ENCODE assay signal across 9 cellular contexts in the genomic region with DNA sequence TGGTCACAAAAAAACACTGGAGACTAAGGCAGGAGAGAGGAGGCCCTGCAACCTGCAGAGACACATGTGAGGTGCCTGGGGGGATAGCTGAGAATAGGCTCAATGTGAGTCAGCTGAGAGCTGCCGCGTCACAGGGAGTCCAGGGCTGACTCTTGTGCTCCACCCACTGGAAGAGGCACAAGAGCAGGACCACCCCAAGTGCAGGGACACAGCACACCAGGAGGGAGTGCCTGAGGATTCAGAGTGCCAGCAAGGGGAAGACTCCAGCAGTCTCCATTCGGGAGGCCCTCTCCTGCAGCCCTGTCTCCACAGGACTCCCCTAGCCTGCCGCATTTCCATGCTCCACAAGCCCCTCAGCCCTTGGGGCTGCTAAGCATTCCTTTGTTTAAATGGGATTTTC.
DNase-seq lines count a peak whose midpoint lies in the region; FAIRE-seq and TF ChIP-seq lines count a peak whose summit lies in the region.
"Had no signal": no experiment of that assay in that cellular context is flagged by ENCODE, and none has a peak within 500 bp of the region (broad histone marks: within the 10 kb centered on the region; RNA-seq: fewer than 3 reads in every experiment).

No MANE protein-coding gene starts in this region.

- peaks cover 14% of the 10 kb centered on the region for H3K36me3 Mint-ChIP-seq in activated naive CD4-positive, alpha-beta T cell treated with anti-CD3 and anti-CD28 coated beads, Interleukin-2, amount 50 U/mL, for 24 hours

- peak overlapping the region; percentile 63 for H3K27ac Mint-ChIP-seq in activated naive CD4-positive, alpha-beta T cell treated with anti-CD3 and anti-CD28 coated beads, Interleukin-2, amount 50 U/mL, for 24 hours

- H3K4me3 Mint-ChIP-seq in activated naive CD4-positive, alpha-beta T cell treated with anti-CD3 and anti-CD28 coated beads, Interleukin-2, amount 50 U/mL, for 24 hours, result no peak overlapping the region

- H3K4me1 Mint-ChIP-seq in activated naive CD4-positive, alpha-beta T cell treated with anti-CD3 and anti-CD28 coated beads, Interleukin-2, amount 50 U/mL, for 24 hours, result peaks cover 39% of the 10 kb centered on the region

- H3K27me3 ChIP-seq in keratinocyte (ENCODE audit: control insufficient read depth, extremely low read depth, insufficient read depth, low read length), result no peaks in the 10 kb centered on the region
- H3K27me3 ChIP-seq in esophagus squamous epithelium, result no peaks in the 10 kb centered on the region

- H3K9me3 ChIP-seq in keratinocyte (ENCODE audit: control insufficient read depth, low read depth, low read length) (no peaks in the 10 kb centered on the region), esophagus squamous epithelium (no peaks in the 10 kb centered on the region)

- TF ChIP-seq CTCF in AG10803 (conservative IDR thresholded peaks at IDR 0.05; ENCODE audit: low read length), result no peak; the same call in 1 of the 2 replicates
- TF ChIP-seq CTCF in keratinocyte (optimal IDR thresholded peaks at IDR 0.05 in 1 of 3, IDR thresholded peaks at IDR 0.05 in 1 of 3, conservative IDR thresholded peaks at IDR 0.05 in 1 of 3; ENCODE audit: extremely low read depth in 1 of 3, insufficient read depth in 2 of 3, low read length in 3 of 3), result peak; percentile 55 to 65 (median 61)
- TF ChIP-seq CTCF in esophagus squamous epithelium (IDR thresholded peaks at IDR 0.05), result peak in 1 of 6 experiments; percentile 13

- no peaks in the 10 kb centered on the region for H3K27me3 Mint-ChIP-seq in activated naive CD4-positive, alpha-beta T cell treated with anti-CD3 and anti-CD28 coated beads, Interleukin-2, amount 50 U/mL, for 24 hours

- dilution Hi-C loops in keratinocyte (cut with MboI; ENCODE audit: extremely low pct_ligation_motif_present, low sequenced_read_pairs), result no loop called here

- no peaks in the 10 kb centered on the region for H3K9me3 Mint-ChIP-seq in activated naive CD4-positive, alpha-beta T cell treated with anti-CD3 and anti-CD28 coated beads, Interleukin-2, amount 50 U/mL, for 24 hours

- FAIRE-seq in keratinocyte (lab: Jason Lieb, UNC), result peak; percentile 73

- H3K27ac ChIP-seq in keratinocyte (ENCODE audit: control insufficient read depth, insufficient read depth, low read length), result peak overlapping the region; percentile 30
- H3K27ac ChIP-seq in esophagus squamous epithelium, result no peak overlapping the region

- TF ChIP-seq POLR2A in esophagus squamous epithelium (IDR thresholded peaks at IDR 0.05), result no peak

- H3K4me1 ChIP-seq in keratinocyte (ENCODE audit: control insufficient read depth, extremely low read depth, insufficient read depth, low read length) (peaks cover 10% of the 10 kb centered on the region), esophagus squamous epithelium (peaks cover 0 to 3% (median 0%) of the 10 kb centered on the region in 3 donors)

- H3K36me3 ChIP-seq in keratinocyte (ENCODE audit: control insufficient read depth in 2 of 2, extremely low read depth in 1 of 2, insufficient read depth in 2 of 2, low read length in 2 of 2) (peaks cover 9 to 18% of the 10 kb centered on the region in 2 experiments), esophagus squamous epithelium (peaks cover 0 to 88% (median 10%) of the 10 kb centered on the region in 3 donors)

- DNase-seq in AG10803 (ENCODE audit: low read depth), result peak; percentile 9
- DNase-seq in HPDE6-E6E7 (ENCODE audit: extremely low spot score), result peak; percentile 77
- peak; percentile 56 for DNase-seq in keratinocyte (ENCODE audit: low read depth, low spot score)
- no peak for DNase-seq in cerebellar cortex (ENCODE audit: low spot score)
- no peak for DNase-seq in esophagus squamous epithelium (lab: John Stamatoyannopoulos, UW)
- DNase-seq in kidney glomerular epithelial cell (lab: John Stamatoyannopoulos, UW), result no peak
- no peak for DNase-seq in NCI-H128 (lab: John Stamatoyannopoulos, UW; ENCODE audit: unreplicated experiment)
- DNase-seq: SIG-M5 had no signal

- H3K9ac ChIP-seq in keratinocyte (ENCODE audit: control insufficient read depth, extremely low read depth, insufficient read depth, low read length), result no peak overlapping the region

- H3K4me3 ChIP-seq in AG10803 (ENCODE audit: low read length) (no peak overlapping the region), keratinocyte (ENCODE audit: control insufficient read depth in 2 of 3, extremely low read depth in 1 of 3, insufficient read depth in 2 of 3, low read depth in 1 of 3, low read length in 3 of 3) (no peak overlapping the region), esophagus squamous epithelium (no peak overlapping the region)

- H3K4me2 ChIP-seq in keratinocyte (ENCODE audit: control insufficient read depth, extremely low read depth, insufficient read depth, low read depth, low read length), result peak overlapping the region; percentile 34

- intact Hi-C loops in esophagus squamous epithelium (cut with DNase I), result no loop called here

- no peaks in the 10 kb centered on the region for H3K9me1 ChIP-seq in keratinocyte (ENCODE audit: control insufficient read depth, extremely low read depth, insufficient read depth, low read length)

- no peaks in the 10 kb centered on the region for H3K79me2 ChIP-seq in keratinocyte (ENCODE audit: control insufficient read depth, insufficient read depth, low read length)

- no peak overlapping the region for H2AFZ ChIP-seq in keratinocyte (ENCODE audit: control insufficient read depth, low read length)

- WGBS in esophagus squamous epithelium, 2 donors, result 32 to 51% methylated on average over 2 to 4 of the region's 4 CpGs

- no peaks in the 10 kb centered on the region for H4K20me1 ChIP-seq in keratinocyte (ENCODE audit: control insufficient read depth, extremely low read depth, insufficient read depth, low read length)

Comparison
In these comparisons a context has a peak if more than half of its experiments do, and no peak if none do; other contexts are left out.
1. DNase-seq: peak in AG10803 (single experiment), HPDE6-E6E7 (single experiment) and keratinocyte (single experiment); none in cerebellar cortex (single experiment), esophagus squamous epithelium (single experiment), kidney glomerular epithelial cell (single experiment) and NCI-H128 (single experiment).